Comparison of ENCODE assay signal across 9 cellular contexts in the genomic region with DNA sequence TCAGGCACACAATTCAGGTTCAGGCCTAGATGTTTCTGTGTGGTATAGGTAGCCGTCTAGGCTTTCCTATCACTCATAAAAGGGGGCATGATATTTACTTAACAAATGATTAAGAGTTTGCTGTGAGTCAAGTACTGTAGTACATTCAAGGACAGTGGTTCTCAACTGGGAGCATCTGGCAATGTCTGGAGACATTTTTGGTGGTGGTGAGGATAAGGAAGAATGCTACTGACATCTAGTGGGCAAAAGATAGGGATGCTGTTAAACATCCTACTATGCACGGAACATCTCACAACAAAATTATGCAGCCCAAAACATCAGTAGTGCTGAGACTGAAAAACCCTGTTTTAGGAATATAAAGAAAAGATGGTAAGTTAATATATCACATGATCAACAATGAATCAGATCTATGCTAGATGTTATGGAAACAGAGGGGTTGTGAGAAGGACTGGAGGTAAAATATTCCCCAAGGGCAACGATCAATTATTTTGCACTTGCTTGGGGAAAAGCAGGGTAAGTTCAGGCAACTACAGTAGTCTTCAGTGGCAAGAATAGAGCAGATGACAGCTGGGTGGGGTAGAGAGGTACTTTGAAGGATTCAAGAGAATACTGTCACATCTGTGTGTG. TPM values are rescaled to one million over a fixed set of nuclear protein-coding genes. Genes with fewer than 3 reads are reported as not detected.
DNase-seq lines count a peak whose midpoint lies in the region; ATAC-seq and TF ChIP-seq lines count a peak whose summit lies in the region.
"Had no signal": no experiment of that assay in that cellular context is flagged by ENCODE, and none has a peak within 500 bp of the region (broad histone marks: within the 10 kb centered on the region; RNA-seq: fewer than 3 reads in every experiment).

No MANE protein-coding gene starts in this region.

- H3K27me3 ChIP-seq in adipocyte (replicated peaks; ENCODE audit: control insufficient read depth, insufficient read depth, low read length) (no peaks in the 10 kb centered on the region), right lobe of liver (no peaks in the 10 kb centered on the region), esophagus muscularis mucosa (no peaks in the 10 kb centered on the region)

- H3K4me1 ChIP-seq in adipocyte (ENCODE audit: control insufficient read depth, insufficient read depth, low read length): peaks cover 16% of the 10 kb centered on the region
- peaks cover 0 to 16% (median 2%) of the 10 kb centered on the region in 4 donors for H3K4me1 ChIP-seq in right lobe of liver
- peaks cover 22 to 29% (median 29%) of the 10 kb centered on the region in 4 donors for H3K4me1 ChIP-seq in esophagus muscularis mucosa
- H3K4me1 ChIP-seq: Caco-2 had no signal

- H3K9me3 ChIP-seq in adipocyte (ENCODE audit: control insufficient read depth, low read length) (no peaks in the 10 kb centered on the region), right lobe of liver (no peaks in the 10 kb centered on the region), esophagus muscularis mucosa (no peaks in the 10 kb centered on the region)
- H3K9me3 ChIP-seq: Caco-2 had no signal

- TF ChIP-seq EP300 in esophagus muscularis mucosa (IDR thresholded peaks at IDR 0.05): no peak

- WGBS in right lobe of liver (ENCODE audit: insufficient coverage, low coverage, low lambda C conversion rate, missing lambda C conversion rate): 70% methylated on average over 3 of the region's 3 CpGs
- WGBS in esophagus muscularis mucosa: 78% methylated on average over 3 of the region's 3 CpGs

- DNase-seq in NCI-H1436 (lab: John Stamatoyannopoulos, UW) (peak; percentile 38), NCI-H1436 treated with DMSO at 0.1 percent for 48 hours (lab: John Stamatoyannopoulos, UW) (no peak), Kasumi-1 (lab: John Stamatoyannopoulos, UW) (peak; percentile 61 to 76), adipocyte (ENCODE audit: low read depth) (peak; percentile 48), right lobe of liver (no peak), esophagus muscularis mucosa (ENCODE audit: extremely low spot score) (no peak)
- DNase-seq in effector CD8-positive, alpha-beta T cell (lab: John Stamatoyannopoulos, UW): no peak

- peak; percentile 34 to 53 (median 49) for TF ChIP-seq CTCF in right lobe of liver (IDR thresholded peaks at IDR 0.05)
- peak in 1 of 3 experiments; percentile 51 for TF ChIP-seq CTCF in esophagus muscularis mucosa (IDR thresholded peaks at IDR 0.05)

- H3K9ac ChIP-seq in adipocyte (ENCODE audit: low read length): no peak overlapping the region

- H3K36me3 ChIP-seq in adipocyte (ENCODE audit: control insufficient read depth, insufficient read depth, low read length, severe bottlenecking) (peaks cover 82% of the 10 kb centered on the region), right lobe of liver (peaks cover 0 to 83% (median 39%) of the 10 kb centered on the region in 4 donors), esophagus muscularis mucosa (peaks cover 73 to 86% (median 82%) of the 10 kb centered on the region in 4 donors)

- TF ChIP-seq POLR2A in right lobe of liver (IDR thresholded peaks at IDR 0.05): no peak
- no peak for TF ChIP-seq POLR2A in esophagus muscularis mucosa (IDR thresholded peaks at IDR 0.05; ENCODE audit: low read depth)

- no peak overlapping the region for H3K4me3 ChIP-seq in adipocyte (ENCODE audit: low read length)
- no peak overlapping the region for H3K4me3 ChIP-seq in right lobe of liver
- H3K4me3 ChIP-seq in esophagus muscularis mucosa: no peak overlapping the region

- ATAC-seq in right lobe of liver: peak; percentile 18 to 41 (median 27)
- no peak for ATAC-seq in HG02938 (IDR thresholded peaks at IDR 0.05; ENCODE audit: unreplicated experiment)

- intact Hi-C loops in right lobe of liver (cut with DNase I): no loop called here
- intact Hi-C loops in esophagus muscularis mucosa (cut with DNase I): no loop called here

- H3K27ac ChIP-seq in right lobe of liver: no peak overlapping the region
- H3K27ac ChIP-seq in esophagus muscularis mucosa (replicated peaks in 1 of 4): no peak overlapping the region

RNA-seq across cellular contexts. Expression of a gene that starts 4.9 kb away (rescaled TPM):
- 10 to 100 TPM; 15.0 to 27.0 (median 22.2) TPM for total RNA-seq in right lobe of liver
- 10 to 100 TPM; 23.3 to 43.4 (median 31.4) TPM for total RNA-seq in esophagus muscularis mucosa

RNA-seq across cellular contexts. Expression of a gene that starts 35.1 kb away (rescaled TPM):
- total RNA-seq in right lobe of liver (10 to 100 TPM; 19.9 to 49.8 (median 34.6) TPM), esophagus muscularis mucosa (10 to 100 TPM in 1 of 4 donors, 1 to 10 TPM in 3; 4.2 to 18.4 (median 6.3) TPM)

Comparison
In these comparisons a context has a peak if more than half of its experiments do, and no peak if none do; other contexts are left out.
1. DNase-seq: peak in NCI-H1436 (single experiment), Kasumi-1 (2 of 2) and adipocyte (single experiment); none in NCI-H1436 treated with DMSO at 0.1 percent for 48 hours (single experiment), right lobe of liver (0 of 3), esophagus muscularis mucosa (single experiment) and effector CD8-positive, alpha-beta T cell (single experiment).